Comparison of ENCODE assay signal across 24 cellular contexts in the genomic region with DNA sequence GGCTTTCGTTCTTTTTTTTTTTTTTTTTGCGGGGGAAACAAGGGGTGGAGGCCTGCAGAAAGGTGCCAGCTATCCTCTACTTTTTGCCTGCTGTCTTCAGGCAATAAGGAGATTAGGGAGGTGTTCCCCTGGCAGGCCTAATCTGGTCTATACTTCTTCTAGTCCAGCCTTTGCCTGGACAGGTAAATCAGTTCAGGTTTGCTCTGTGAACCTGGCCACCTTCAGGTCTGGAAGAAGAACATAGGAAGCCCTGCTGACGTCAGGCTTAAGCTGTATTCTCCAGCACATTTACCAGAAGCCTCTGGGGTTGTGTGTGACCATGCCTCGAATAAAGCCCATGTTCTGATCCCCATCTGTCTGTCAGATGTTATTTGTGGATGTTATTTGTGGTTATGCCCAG.
"Had no signal": no experiment of that assay in that cellular context is flagged by ENCODE, and none has a peak within 500 bp of the region (broad histone marks: within the 10 kb centered on the region; RNA-seq: fewer than 3 reads in every experiment).

No MANE protein-coding gene starts in this region.

- H3K27ac Mint-ChIP-seq: activated CD8-positive, alpha-beta T cell treated with anti-CD3 and anti-CD28 coated beads, Interleukin-2, amount 10 ng/mL, durations not matched to agents 7 days and 5 days; activated naive CD4-positive, alpha-beta T cell treated with anti-CD3 and anti-CD28 coated beads, Interleukin-2, amount 50 U/mL, for 72 hours; activated T-helper 1 cell treated with anti-CD3 and anti-CD28 coated beads, Interleukin-12 subunit alpha, Interleukin-12 subunit beta, Interleukin-2, Interleukin-4 antibody, amounts not matched to agents 30 ng/mL and 10 ng/mL and 1 ng/mL, durations not matched to agents 14 hours and 24 hours and 36 hours; memory B cell; stimulated activated memory B cell treated with anti-CD40 and anti-IgM and Interleukin-4, amounts not matched to agents 10 μg/mL and 1 μg/mL and 100 μg/mL, for 72 hours; T-cell; T-helper 2 cell treated with Interferon-gamma antibody and Interleukin-4, amounts not matched to agents 5 μg/mL and 100 μg/mL, for 36 hours had no signal

- H3K27me3 ChIP-seq: breast epithelium, esophagus squamous epithelium, right lobe of liver, stomach, tibial nerve had no signal

- ATAC-seq: activated CD8-positive, alpha-beta T cell treated with anti-CD3 and anti-CD28 coated beads, Interleukin-2, amount 10 ng/mL, durations not matched to agents 7 days and 5 days; activated naive CD4-positive, alpha-beta T cell treated with anti-CD3 and anti-CD28 coated beads, Interleukin-2, amount 50 U/mL, for 72 hours; right lobe of liver; stimulated activated memory B cell treated with anti-CD40 and anti-IgM and Interleukin-4, amounts not matched to agents 10 μg/mL and 1 μg/mL and 100 μg/mL, for 72 hours; T-cell had no signal

- H3K36me3 Mint-ChIP-seq: memory B cell; stimulated activated memory B cell treated with anti-CD40 and anti-IgM and Interleukin-4, amounts not matched to agents 10 μg/mL and 1 μg/mL and 100 μg/mL, for 72 hours; T-cell had no signal

- H3K9me3 Mint-ChIP-seq: activated T-helper 1 cell treated with anti-CD3 and anti-CD28 coated beads, Interleukin-12 subunit alpha, Interleukin-12 subunit beta, Interleukin-2, Interleukin-4 antibody, amounts not matched to agents 30 ng/mL and 10 ng/mL and 1 ng/mL, durations not matched to agents 14 hours and 24 hours and 36 hours; central memory CD8-positive, alpha-beta T cell; memory B cell; stimulated activated memory B cell treated with anti-CD40 and anti-IgM and Interleukin-4, amounts not matched to agents 10 μg/mL and 1 μg/mL and 100 μg/mL, for 72 hours had no signal

- H3K4me3 Mint-ChIP-seq: activated CD8-positive, alpha-beta T cell treated with anti-CD3 and anti-CD28 coated beads, Interleukin-2, amount 10 ng/mL, durations not matched to agents 7 days and 5 days; activated T-helper 1 cell treated with anti-CD3 and anti-CD28 coated beads, Interleukin-12 subunit alpha, Interleukin-12 subunit beta, Interleukin-2, Interleukin-4 antibody, amounts not matched to agents 30 ng/mL and 10 ng/mL and 1 ng/mL, durations not matched to agents 14 hours and 24 hours and 36 hours; central memory CD8-positive, alpha-beta T cell; memory B cell; nephron progenitor cell; stimulated activated memory B cell treated with anti-CD40 and anti-IgM and Interleukin-4, amounts not matched to agents 10 μg/mL and 1 μg/mL and 100 μg/mL, for 72 hours; T-cell; T-helper 2 cell treated with Interferon-gamma antibody and Interleukin-4, amounts not matched to agents 5 μg/mL and 100 μg/mL, for 36 hours had no signal

- DNase-seq: activated CD4-positive, alpha-beta T cell treated with anti-CD3 and anti-CD28 coated beads for 1 hour; activated CD4-positive, alpha-beta T cell treated with anti-CD3 and anti-CD28 coated beads, Interleukin-2, amount 50 U/mL, for 1 hour; activated CD8-positive, alpha-beta T cell treated with anti-CD3 and anti-CD28 coated beads, Interleukin-2, amount 10 ng/mL, durations not matched to agents 7 days and 5 days; activated gamma-delta T cell treated with Interleukin-2 at 50 U/mL for 16 hours; effector memory CD4-positive, alpha-beta T cell; esophagus squamous epithelium; hippocampal formation; nephron progenitor cell; occipital lobe; posterior cingulate gyrus; right lobe of liver; stimulated activated CD4-positive, alpha-beta T cell treated with anti-CD3 and anti-CD28 coated beads, Interleukin-15, amount 100 ng/mL, for 24 hours; stomach; T-cell had no signal

- H3K4me1 ChIP-seq: breast epithelium, right lobe of liver, stomach, suprapubic skin, tibial nerve had no signal

- H3K36me3 ChIP-seq: breast epithelium, esophagus squamous epithelium, right lobe of liver, stomach, suprapubic skin, tibial nerve had no signal

- H3K27ac ChIP-seq: breast epithelium, esophagus squamous epithelium, right lobe of liver, stomach, suprapubic skin, tibial nerve had no signal

- H3K9me3 ChIP-seq: breast epithelium, right lobe of liver, suprapubic skin had no signal

- H3K4me2 ChIP-seq: smooth muscle cell had no signal

- H3K4me3 ChIP-seq: breast epithelium, esophagus squamous epithelium, right lobe of liver, smooth muscle cell, stomach, suprapubic skin, tibial nerve had no signal

- H3K4me1 Mint-ChIP-seq: central memory CD8-positive, alpha-beta T cell; memory B cell; stimulated activated memory B cell treated with anti-CD40 and anti-IgM and Interleukin-4, amounts not matched to agents 10 μg/mL and 1 μg/mL and 100 μg/mL, for 72 hours; T-cell had no signal
